Comparison of ENCODE assay signal across 1 cellular context in the genomic region with DNA sequence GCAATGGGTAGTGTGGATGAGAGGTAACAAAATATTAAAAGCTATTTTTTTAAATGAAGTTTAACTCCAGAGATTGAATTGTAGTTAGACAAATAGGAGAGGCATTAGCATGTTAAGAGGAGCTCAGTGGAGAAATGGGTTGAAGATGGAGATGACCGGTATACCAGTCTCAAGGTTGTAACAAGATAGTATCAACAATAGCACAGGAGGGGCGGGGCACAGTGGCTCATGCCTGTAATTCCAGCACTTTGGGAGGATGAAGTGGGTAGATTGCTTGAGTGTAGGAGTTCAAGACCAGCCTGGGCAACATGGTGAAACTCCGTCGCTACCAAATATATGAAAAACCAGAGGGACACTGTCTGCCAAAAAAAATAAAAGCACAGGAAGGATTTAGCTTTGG.
A peak's percentile ranks its signal among the peaks of the same experiment; 100 is the strongest.
TF ChIP-seq lines count a peak whose summit lies in the region.

No MANE protein-coding gene starts in this region.

TF ChIP-seq in HepG2, 621 proteins besides CTCF, POLR2A, EP300 and RAD21:
- TF ChIP-seq BHLHE40 (IDR thresholded peaks at IDR 0.05; ENCODE audit: low read length) (no peak), ZNF737 (CRISPR knock-in tag; IDR thresholded peaks at IDR 0.05; ENCODE audit: borderline replicate concordance) (no peak), ATF7 (IDR thresholded peaks at IDR 0.05) (no peak), ATF7 (CRISPR knock-in tag; IDR thresholded peaks at IDR 0.05) (no peak), RAD51 (IDR thresholded peaks at IDR 0.05; ENCODE audit: borderline replicate concordance) (no peak), ZNF7 (CRISPR knock-in tag; IDR thresholded peaks at IDR 0.05) (no peak), POLR2G (IDR thresholded peaks at IDR 0.05; ENCODE audit: low read depth, low read length) (peak; percentile 30; the same call in 1 of the 2 replicates)
- TF ChIP-seq, protein P1, sequence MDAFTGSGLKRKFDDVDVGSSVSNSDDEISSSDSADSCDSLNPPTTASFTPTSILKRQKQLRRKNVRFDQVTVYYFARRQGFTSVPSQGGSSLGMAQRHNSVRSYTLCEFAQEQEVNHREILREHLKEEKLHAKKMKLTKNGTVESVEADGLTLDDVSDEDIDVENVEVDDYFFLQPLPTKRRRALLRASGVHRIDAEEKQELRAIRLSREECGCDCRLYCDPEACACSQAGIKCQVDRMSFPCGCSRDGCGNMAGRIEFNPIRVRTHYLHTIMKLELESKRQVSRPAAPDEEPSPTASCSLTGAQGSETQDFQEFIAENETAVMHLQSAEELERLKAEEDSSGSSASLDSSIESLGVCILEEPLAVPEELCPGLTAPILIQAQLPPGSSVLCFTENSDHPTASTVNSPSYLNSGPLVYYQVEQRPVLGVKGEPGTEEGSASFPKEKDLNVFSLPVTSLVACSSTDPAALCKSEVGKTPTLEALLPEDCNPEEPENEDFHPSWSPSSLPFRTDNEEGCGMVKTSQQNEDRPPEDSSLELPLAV (CRISPR knock-in tag; conservative IDR thresholded peaks at IDR 0.05; ENCODE audit: low read depth), result no peak
